Comparison of ENCODE assay signal across 9 cellular contexts in the genomic region with DNA sequence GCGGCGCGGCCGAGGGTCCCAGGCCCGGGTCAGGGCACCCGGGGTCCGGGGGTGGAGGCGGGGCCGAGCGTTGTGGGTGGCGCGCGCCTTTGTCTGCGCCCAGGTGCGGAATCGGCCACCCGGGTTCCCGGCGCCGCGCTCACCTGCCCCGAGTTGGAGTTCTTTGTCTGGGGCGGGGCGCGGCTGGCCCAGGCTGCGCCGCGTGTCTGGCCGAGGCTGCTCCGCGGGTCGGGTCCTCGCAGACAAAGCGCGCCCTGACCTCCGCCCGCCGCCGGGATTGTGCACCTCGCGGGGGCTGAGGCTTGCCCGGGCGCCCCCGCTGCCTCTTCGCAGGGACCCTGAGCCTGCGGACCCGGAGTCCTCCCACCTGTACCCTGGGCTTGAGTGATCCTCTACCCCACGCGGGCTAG. TPM values are rescaled to one million over a fixed set of nuclear protein-coding genes. Genes with fewer than 3 reads are reported as not detected.
DNase-seq lines count a peak whose midpoint lies in the region; ATAC-seq and TF ChIP-seq lines count a peak whose summit lies in the region.
"Had no signal": no experiment of that assay in that cellular context is flagged by ENCODE, and none has a peak within 500 bp of the region (broad histone marks: within the 10 kb centered on the region; RNA-seq: fewer than 3 reads in every experiment).

No MANE protein-coding gene starts in this region.

- in situ Hi-C loops in IMR-90 (cut with MboI; ENCODE audit: low sequenced_read_pairs): no loop called here

- no peak overlapping the region for H3K56ac ChIP-seq in IMR-90 (ENCODE audit: extremely low read depth, insufficient read depth, low read length)

- H2BK15ac ChIP-seq in IMR-90 (ENCODE audit: low read depth, low read length): no peak overlapping the region

- H3K36me3 ChIP-seq in IMR-90 (ENCODE audit: control insufficient read depth, insufficient read depth, low read length) (peaks cover 3% of the 10 kb centered on the region; the same call in 1 of the 2 replicates), iPS-18a (ENCODE audit: control insufficient read depth, low read depth, low read length) (peaks cover 3% of the 10 kb centered on the region)

- H4K8ac ChIP-seq in IMR-90 (ENCODE audit: low read depth in 2 of 2, low read length in 2 of 2): no peak overlapping the region

- H3K27ac Mint-ChIP-seq in activated naive CD8-positive, alpha-beta T cell: no peak overlapping the region

- no peaks in the 10 kb centered on the region for H3K9me3 Mint-ChIP-seq in activated naive CD8-positive, alpha-beta T cell (ENCODE audit: low read depth)

- no peak overlapping the region for H2BK20ac ChIP-seq in IMR-90 (ENCODE audit: low read depth, low read length)

- no peaks in the 10 kb centered on the region for H3K36me3 Mint-ChIP-seq in activated naive CD8-positive, alpha-beta T cell

- H3K9ac ChIP-seq in IMR-90 (ENCODE audit: low read depth, low read length) (peak overlapping the region; percentile 38; the same call in 1 of the 2 replicates), iPS-18a (ENCODE audit: low read length) (peak overlapping the region; percentile 89)

- CTCF ChIA-PET in IMR-90 (lab: Yijun Ruan, JAX): no interaction called here

- WGBS in IMR-90 (ENCODE audit: extremely low coverage in 2 of 2, insufficient read length in 1 of 2), 2 experiments: 0% methylated on average over 25 of the region's 49 CpGs; no CpG with 5 or more reads in 1 of the 2 experiments

- peak overlapping the region; percentile 93 for H2AFZ ChIP-seq in IMR-90 (replicated peaks; ENCODE audit: low read length, poor library complexity)

- H3K27ac ChIP-seq in IMR-90 (ENCODE audit: insufficient read depth, low read length): no peak overlapping the region; the same call in 1 of the 2 replicates
- H3K27ac ChIP-seq in iPS-18a (ENCODE audit: low read length): no peak overlapping the region

- H3K27me3 Mint-ChIP-seq in activated naive CD8-positive, alpha-beta T cell: peaks cover 1% of the 10 kb centered on the region

- no peak for TF ChIP-seq RAD21 in IMR-90 (IDR thresholded peaks at IDR 0.05; ENCODE audit: low read length)

- BruUV-seq in IMR-90 (replicated peaks; lab: Mats Ljungman, UMichigan): no TSS peak

- peaks cover 3% of the 10 kb centered on the region for H3K9me1 ChIP-seq in IMR-90 (ENCODE audit: insufficient read depth, low read length)

- H4K5ac ChIP-seq in IMR-90 (ENCODE audit: low read depth, low read length): no peak overlapping the region

- intact Hi-C loops in IMR-90 (cut with micrococcal nuclease): loop anchor here (2.0 to 5.0 kb wide), 2 partner anchors 52 to 70 kb away; partner anchors contain the start of genes FBRSL1 and LRCOL1

- no peak overlapping the region for H4K91ac ChIP-seq in IMR-90 (ENCODE audit: insufficient read depth, low read depth, low read length)

- H3K4me2 ChIP-seq in IMR-90 (ENCODE audit: low read depth, low read length): peak overlapping the region; percentile 86

- H2AK5ac ChIP-seq in IMR-90 (ENCODE audit: low read depth, low read length): no peak overlapping the region

- dilution Hi-C loops in IMR-90 (cut with HindIII; ENCODE audit: low sequenced_read_pairs, unreplicated experiment): no loop called here

- peaks cover 20% of the 10 kb centered on the region for H4K20me1 ChIP-seq in IMR-90 (ENCODE audit: insufficient read depth, low read length)

- H3K9me3 ChIP-seq in IMR-90 (ENCODE audit: control insufficient read depth, insufficient read depth, low read length) (no peaks in the 10 kb centered on the region), iPS-18a (ENCODE audit: control insufficient read depth, low read depth, low read length) (no peaks in the 10 kb centered on the region)

- H2BK120ac ChIP-seq in IMR-90 (ENCODE audit: low read depth, low read length): no peak overlapping the region

- no peak overlapping the region for H3K18ac ChIP-seq in IMR-90 (ENCODE audit: low read depth, low read length)

- no peak overlapping the region for H3K14ac ChIP-seq in IMR-90 (replicated peaks; ENCODE audit: low read depth, low read length)

- no peak overlapping the region for H3K23ac ChIP-seq in IMR-90 (ENCODE audit: low read depth, low read length)

- peaks cover 8 to 14% of the 10 kb centered on the region in 2 experiments for H3K79me1 ChIP-seq in IMR-90 (ENCODE audit: low read depth in 1 of 2, low read length in 2 of 2)

- ATAC-seq in IMR-90 (ENCODE audit: low read depth): peak; percentile 9
- ATAC-seq in HG03045 (IDR thresholded peaks at IDR 0.05; ENCODE audit: unreplicated experiment): no peak
- ATAC-seq in HG02970 (IDR thresholded peaks at IDR 0.05; ENCODE audit: low FRiP score, unreplicated experiment): no peak

- H3K4ac ChIP-seq in IMR-90 (ENCODE audit: low read depth, low read length): no peak overlapping the region

- H3K4me1 Mint-ChIP-seq in activated naive CD8-positive, alpha-beta T cell (ENCODE audit: low read depth): peaks cover 13% of the 10 kb centered on the region

- H2BK5ac ChIP-seq in IMR-90 (ENCODE audit: low read depth, low read length, poor library complexity, severe bottlenecking): no peak overlapping the region

- no peak for TF ChIP-seq POLR2A in IMR-90 (IDR thresholded peaks at IDR 0.05; ENCODE audit: low read depth, low read length)

- TF ChIP-seq CTCF in IMR-90 (conservative IDR thresholded peaks at IDR 0.05; ENCODE audit: low read depth, low read length): no peak

- H3K27me3 ChIP-seq in IMR-90 (ENCODE audit: control insufficient read depth, insufficient read depth, low read length) (no peaks in the 10 kb centered on the region), iPS-18a (ENCODE audit: control insufficient read depth, insufficient read depth, low read length) (peaks cover 48% of the 10 kb centered on the region)

- peak overlapping the region; percentile 93 for H3K4me3 ChIP-seq in IMR-90 (ENCODE audit: insufficient read depth, low read depth, low read length)
- peak overlapping the region; percentile 78 for H3K4me3 ChIP-seq in iPS-18a (ENCODE audit: low read length)

- H2AK9ac ChIP-seq in IMR-90 (replicated peaks; ENCODE audit: low read depth, low read length, poor library complexity): peak overlapping the region; percentile 70

- H3K4me1 ChIP-seq in IMR-90 (ENCODE audit: control insufficient read depth, insufficient read depth, low read length) (no peaks in the 10 kb centered on the region; the same call in 1 of the 2 replicates), iPS-18a (ENCODE audit: control insufficient read depth, low read depth, low read length) (no peaks in the 10 kb centered on the region)

- DNase-seq in EL: peak; percentile 16
- no peak for DNase-seq in IMR-90
- peak; percentile 51 for DNase-seq in stimulated activated CD4-positive, alpha-beta T cell treated with anti-CD3 and anti-CD28 coated beads, Interleukin-15, amount 100 ng/mL, for 24 hours
- no peak for DNase-seq in T-helper 9 cell

- peak overlapping the region; percentile 81 for H3K4me3 Mint-ChIP-seq in activated naive CD8-positive, alpha-beta T cell

- POLR2A ChIA-PET in IMR-90 (lab: Charles Lee; ENCODE audit: unreplicated experiment): no interaction called here

TF ChIP-seq in IMR-90, 13 proteins besides CTCF, POLR2A, EP300 and RAD21:
- TF ChIP-seq BHLHE40 (IDR thresholded peaks at IDR 0.05; ENCODE audit: low read depth, low read length): no peak
- TF ChIP-seq RCOR1 (IDR thresholded peaks at IDR 0.05; ENCODE audit: insufficient replicate concordance, low read length): no peak
- TF ChIP-seq, protein P1, sequence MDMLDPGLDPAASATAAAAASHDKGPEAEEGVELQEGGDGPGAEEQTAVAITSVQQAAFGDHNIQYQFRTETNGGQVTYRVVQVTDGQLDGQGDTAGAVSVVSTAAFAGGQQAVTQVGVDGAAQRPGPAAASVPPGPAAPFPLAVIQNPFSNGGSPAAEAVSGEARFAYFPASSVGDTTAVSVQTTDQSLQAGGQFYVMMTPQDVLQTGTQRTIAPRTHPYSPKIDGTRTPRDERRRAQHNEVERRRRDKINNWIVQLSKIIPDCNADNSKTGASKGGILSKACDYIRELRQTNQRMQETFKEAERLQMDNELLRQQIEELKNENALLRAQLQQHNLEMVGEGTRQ (IDR thresholded peaks at IDR 0.05; ENCODE audit: low read depth, low read length): no peak
- TF ChIP-seq MAFK (IDR thresholded peaks at IDR 0.05; ENCODE audit: low read depth, low read length): no peak
- TF ChIP-seq SMC3 (IDR thresholded peaks at IDR 0.05; ENCODE audit: low read depth, low read length): no peak

RNA-seq across cellular contexts. Expression of gene LRCOL1, which starts 50.0 kb away (rescaled TPM):
- 0.28 TPM in 1 of 2 replicates, not detected in the other for total RNA-seq in IMR-90 (2012; rRNA removed)
- polyA plus RNA-seq in IMR-90 (2012; rRNA removed): 0.90 and 1.0 TPM in 2 replicates
- polyA plus RNA-seq in IMR-90 (2012; cell fraction: cytosol; rRNA removed): 0.25 and 0.70 TPM in 2 replicates
- 4.5 and 8.7 TPM in 2 replicates for polyA plus RNA-seq in IMR-90 (2012; cell fraction: nucleus; rRNA removed; ENCODE audit: low replicate concordance)
- total RNA-seq: T-helper 1 cell treated with Interleukin-12 subunit alpha and Interleukin-12 subunit beta and Interleukin-4 antibody, amounts not matched to agents 30 ng/mL and 1 ng/mL, for 36 hours had no signal

RNA-seq across cellular contexts. Expression of gene P2RX2, which starts 58.1 kb away (rescaled TPM):
- total RNA-seq in IMR-90 (2012; rRNA removed): not detected in 2 replicates
- not detected in 2 replicates for polyA plus RNA-seq in IMR-90 (2012; rRNA removed)
- not detected in 2 replicates for polyA plus RNA-seq in IMR-90 (2012; cell fraction: cytosol; rRNA removed)
- not detected in 2 replicates for polyA plus RNA-seq in IMR-90 (2012; cell fraction: nucleus; rRNA removed; ENCODE audit: low replicate concordance)
- total RNA-seq: T-helper 1 cell treated with Interleukin-12 subunit alpha and Interleukin-12 subunit beta and Interleukin-4 antibody, amounts not matched to agents 30 ng/mL and 1 ng/mL, for 36 hours had no signal

Comparison
In these comparisons a context has a peak if more than half of its experiments do, and no peak if none do; other contexts are left out.
1. DNase-seq: peak in EL (single experiment) and stimulated activated CD4-positive, alpha-beta T cell treated with anti-CD3 and anti-CD28 coated beads, Interleukin-15, amount 100 ng/mL, for 24 hours (single experiment); none in IMR-90 (single experiment) and T-helper 9 cell (single experiment).